In the genomic region with DNA sequence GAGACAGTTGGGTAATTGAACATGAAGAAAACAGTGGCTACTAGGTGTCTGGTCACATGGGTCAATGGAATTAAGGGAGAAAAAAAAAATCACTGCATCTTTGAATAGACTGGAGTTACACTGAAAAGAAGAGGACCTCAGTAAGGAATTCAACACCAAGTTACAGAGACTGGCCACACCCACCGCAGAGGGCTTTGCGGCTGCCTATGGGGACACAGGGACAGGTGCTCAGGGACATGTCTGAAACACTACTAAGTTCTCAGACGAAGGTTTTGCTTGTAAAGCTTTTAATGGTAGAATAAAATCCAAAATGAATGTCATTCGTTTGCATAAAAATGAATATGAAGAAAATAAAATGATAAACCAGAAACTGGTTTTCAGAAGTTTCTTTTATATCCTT, we compare ENCODE assay signal across 24 cellular contexts.
A peak's percentile ranks its signal among the peaks of the same experiment; 100 is the strongest.
DNase-seq lines count a peak whose midpoint lies in the region; ATAC-seq and TF ChIP-seq lines count a peak whose summit lies in the region.
"Had no signal": no experiment of that assay in that cellular context is flagged by ENCODE, and none has a peak within 500 bp of the region (broad histone marks: within the 10 kb centered on the region; RNA-seq: fewer than 3 reads in every experiment).

No MANE protein-coding gene starts in this region.

- POLR2A ChIA-PET in WTC11 (lab: Charles Lee) = no interaction called here

- peak; percentile 12 for DNase-seq in WTC11 (ENCODE audit: low spot score)
- no peak for DNase-seq in osteocyte (ENCODE audit: extremely low spot score, unreplicated experiment)
- DNase-seq in upper lobe of right lung = no peak
- DNase-seq in activated CD8-positive, alpha-beta memory T cell treated with anti-CD3 and anti-CD28 coated beads, Interleukin-2, amount 10 ng/mL, durations not matched to agents 7 days and 5 days = no peak
- DNase-seq in RKO (ENCODE audit: low spot score) = no peak
- DNase-seq: 8988T; ACHN; BE2C; C1 segment of cervical spinal cord; CD4-positive, alpha-beta memory T cell; CD4-positive, CD25-positive, alpha-beta regulatory T cell; CD8-positive, alpha-beta memory T cell; COR-L47; DMS 273 treated with DMSO at 0.1 percent for 48 hours; DMS153; DMS53; DMS79; DND-41; EL; GDM1 had no signal

- H3K27ac Mint-ChIP-seq in WTC11 (no peak overlapping the region), osteocyte (ENCODE audit: unreplicated experiment) (peak overlapping the region; percentile 59)
- H3K27ac Mint-ChIP-seq in activated CD8-positive, alpha-beta memory T cell treated with anti-CD3 and anti-CD28 coated beads, Interleukin-2, amount 10 ng/mL, durations not matched to agents 7 days and 5 days = no peak overlapping the region
- H3K27ac Mint-ChIP-seq: CD4-positive, alpha-beta memory T cell; CD4-positive, CD25-positive, alpha-beta regulatory T cell; CD8-positive, alpha-beta memory T cell had no signal

- H3K4me1 Mint-ChIP-seq in WTC11 (peaks cover 35% of the 10 kb centered on the region), osteocyte (ENCODE audit: unreplicated experiment) (peaks cover 73% of the 10 kb centered on the region)
- H3K4me1 Mint-ChIP-seq in activated CD8-positive, alpha-beta memory T cell treated with anti-CD3 and anti-CD28 coated beads, Interleukin-2, amount 10 ng/mL, durations not matched to agents 7 days and 5 days = no peaks in the 10 kb centered on the region
- H3K4me1 Mint-ChIP-seq: CD14-positive monocyte; CD4-positive, alpha-beta memory T cell; CD4-positive, CD25-positive, alpha-beta regulatory T cell; CD8-positive, alpha-beta memory T cell had no signal

- H3K27ac ChIP-seq in upper lobe of right lung = peak overlapping the region; percentile 1
- H3K27ac ChIP-seq: BLaER1 had no signal

- H3K27me3 ChIP-seq in upper lobe of right lung = no peaks in the 10 kb centered on the region
- H3K27me3 ChIP-seq: BE2C, BLaER1 had no signal

- ATAC-seq in WTC11 (no peak), upper lobe of right lung (no peak), HG03571 (IDR thresholded peaks at IDR 0.05; ENCODE audit: unreplicated experiment) (no peak)
- ATAC-seq in activated CD8-positive, alpha-beta memory T cell treated with anti-CD3 and anti-CD28 coated beads, Interleukin-2, amount 10 ng/mL, durations not matched to agents 7 days and 5 days = no peak
- ATAC-seq: GM12878 had no signal

- H3K4me3 ChIP-seq in upper lobe of right lung = no peak overlapping the region
- H3K4me3 ChIP-seq: BLaER1, GM12878 had no signal

- H3K36me3 Mint-ChIP-seq in WTC11 = peaks cover 4% of the 10 kb centered on the region; the same call in 1 of the 2 replicates
- H3K36me3 Mint-ChIP-seq in osteocyte (ENCODE audit: unreplicated experiment) = no peaks in the 10 kb centered on the region
- no peaks in the 10 kb centered on the region for H3K36me3 Mint-ChIP-seq in activated CD8-positive, alpha-beta memory T cell treated with anti-CD3 and anti-CD28 coated beads, Interleukin-2, amount 10 ng/mL, durations not matched to agents 7 days and 5 days
- H3K36me3 Mint-ChIP-seq: CD14-positive monocyte; CD4-positive, alpha-beta memory T cell; CD4-positive, CD25-positive, alpha-beta regulatory T cell had no signal

- no peak overlapping the region for H3K4me3 Mint-ChIP-seq in WTC11
- H3K4me3 Mint-ChIP-seq in osteocyte (ENCODE audit: unreplicated experiment) = no peak overlapping the region
- H3K4me3 Mint-ChIP-seq in activated CD8-positive, alpha-beta memory T cell treated with anti-CD3 and anti-CD28 coated beads, Interleukin-2, amount 10 ng/mL, durations not matched to agents 7 days and 5 days = no peak overlapping the region
- H3K4me3 Mint-ChIP-seq: CD14-positive monocyte; CD4-positive, alpha-beta memory T cell; CD4-positive, CD25-positive, alpha-beta regulatory T cell; CD8-positive, alpha-beta memory T cell had no signal

- H3K4me1 ChIP-seq in upper lobe of right lung = peaks cover 5% of the 10 kb centered on the region
- H3K4me1 ChIP-seq: BE2C, BLaER1 had no signal

- intact Hi-C loops in upper lobe of right lung (cut with DNase I) = no loop called here

- peaks cover 8% of the 10 kb centered on the region for H3K9me3 Mint-ChIP-seq in WTC11
- peaks cover 6% of the 10 kb centered on the region for H3K9me3 Mint-ChIP-seq in osteocyte (ENCODE audit: unreplicated experiment)
- H3K9me3 Mint-ChIP-seq in activated CD8-positive, alpha-beta memory T cell treated with anti-CD3 and anti-CD28 coated beads, Interleukin-2, amount 10 ng/mL, durations not matched to agents 7 days and 5 days (ENCODE audit: low read depth) = no peaks in the 10 kb centered on the region

- no peaks in the 10 kb centered on the region for H3K9me3 ChIP-seq in upper lobe of right lung
- H3K9me3 ChIP-seq: BE2C, BLaER1 had no signal

- H3K36me3 ChIP-seq in upper lobe of right lung = no peaks in the 10 kb centered on the region
- H3K36me3 ChIP-seq: BE2C, BLaER1 had no signal

- no peak for TF ChIP-seq CTCF in WTC11 (IDR thresholded peaks at IDR 0.05)
- TF ChIP-seq CTCF in osteocyte (IDR thresholded peaks at IDR 0.05) = no peak
- TF ChIP-seq CTCF in upper lobe of right lung (IDR thresholded peaks at IDR 0.05) = no peak

- CTCF ChIA-PET in WTC11 (lab: Charles Lee) = interaction anchor here (1.1 kb wide), 1 partner anchor 150 kb away, joined by 3 read pairs; no protein-coding TSS in a partner anchor
- CTCF ChIA-PET in activated CD8-positive, alpha-beta memory T cell treated with anti-CD3 and anti-CD28 coated beads, Interleukin-2, amount 10 ng/mL, durations not matched to agents 7 days and 5 days (lab: Charles Lee) = no interaction called here

- H3K27me3 Mint-ChIP-seq in WTC11 (ENCODE audit: low read depth) = no peaks in the 10 kb centered on the region
- H3K27me3 Mint-ChIP-seq in osteocyte (ENCODE audit: unreplicated experiment) = no peaks in the 10 kb centered on the region
- H3K27me3 Mint-ChIP-seq in activated CD8-positive, alpha-beta memory T cell treated with anti-CD3 and anti-CD28 coated beads, Interleukin-2, amount 10 ng/mL, durations not matched to agents 7 days and 5 days = peaks cover 4% of the 10 kb centered on the region
- H3K27me3 Mint-ChIP-seq: CD4-positive, CD25-positive, alpha-beta regulatory T cell had no signal

TF ChIP-seq in WTC11, 78 proteins besides CTCF, POLR2A, EP300 and RAD21:
- TF ChIP-seq FOXK1 (CRISPR knock-in tag; IDR thresholded peaks at IDR 0.05) (no peak), SOX15 (CRISPR knock-in tag; IDR thresholded peaks at IDR 0.05) (no peak)
